8 cellular contexts compared by ENCODE assay signal in the genomic region with DNA sequence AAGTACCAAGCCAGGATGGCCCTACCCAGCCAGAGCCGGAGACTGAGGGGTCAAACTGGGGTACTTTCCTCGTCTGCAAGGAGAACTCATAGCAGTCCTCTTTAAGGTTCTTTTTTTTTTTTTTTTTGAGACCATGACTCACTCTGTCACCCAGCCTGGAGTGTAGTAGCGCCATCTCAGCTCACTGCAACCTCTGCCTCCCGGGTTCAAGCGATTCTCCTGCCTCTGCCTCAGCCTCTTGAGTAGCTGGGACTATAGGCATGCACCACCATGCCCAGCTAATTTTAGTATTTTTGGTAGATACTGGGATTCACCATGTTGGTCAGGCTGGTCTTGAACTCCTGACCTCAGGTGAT. TPM values are rescaled to one million over a fixed set of nuclear protein-coding genes. Genes with fewer than 3 reads are reported as not detected.
DNase-seq lines count a peak whose midpoint lies in the region; ATAC-seq, FAIRE-seq and TF ChIP-seq lines count a peak whose summit lies in the region.
"Not testable (repeated sequence)": the region's sequence is repeated elsewhere in the genome, so short reads cannot be mapped to it uniquely, and the experiment has no call there.

No MANE protein-coding gene starts in this region.

- H3K18ac ChIP-seq in IMR-90 (ENCODE audit: low read depth, low read length), result not testable (repeated sequence)

- peak overlapping the region; percentile 28; the same call in 1 of the 2 replicates for H3K4ac ChIP-seq in IMR-90 (ENCODE audit: low read depth, low read length)

- H3K27ac Mint-ChIP-seq in CD4-positive, CD25-positive, alpha-beta regulatory T cell, result peak overlapping the region in 2 of 3 donors; percentile 48 to 86
- H3K27ac Mint-ChIP-seq in activated CD8-positive, alpha-beta memory T cell treated with anti-CD3 and anti-CD28 coated beads, Interleukin-2, amount 10 ng/mL, durations not matched to agents 7 days and 5 days, result peak overlapping the region; percentile 86
- peak overlapping the region; percentile 81 for H3K27ac Mint-ChIP-seq in central memory CD8-positive, alpha-beta T cell (ENCODE audit: low read depth)

- H3K4me2 ChIP-seq in IMR-90 (ENCODE audit: low read depth, low read length); keratinocyte (ENCODE audit: control insufficient read depth, extremely low read depth, insufficient read depth, low read depth, low read length): not testable (repeated sequence)

- not testable (repeated sequence) for H4K20me1 ChIP-seq in IMR-90 (ENCODE audit: insufficient read depth, low read length); keratinocyte (ENCODE audit: control insufficient read depth, extremely low read depth, insufficient read depth, low read length)

- not testable (repeated sequence) for DNase-seq in CD4-positive, CD25-positive, alpha-beta regulatory T cell; IMR-90; SJCRH30; activated CD8-positive, alpha-beta memory T cell treated with anti-CD3 and anti-CD28 coated beads, Interleukin-2, amount 10 ng/mL, durations not matched to agents 7 days and 5 days; central memory CD8-positive, alpha-beta T cell (ENCODE audit: low spot score in 2 of 2); keratinocyte (ENCODE audit: low read depth, low spot score); transverse colon

- CTCF ChIA-PET in IMR-90 (lab: Yijun Ruan, JAX), result not testable (repeated sequence)
- CTCF ChIA-PET in activated CD8-positive, alpha-beta memory T cell treated with anti-CD3 and anti-CD28 coated beads, Interleukin-2, amount 10 ng/mL, durations not matched to agents 7 days and 5 days (lab: Charles Lee), result interaction anchor here (2.4 to 3.5 kb wide), 2 partner anchors 69 to 207 kb away, joined by 20 to 24 read pairs; a partner anchor contains a TSS

- H3K9me1 ChIP-seq in IMR-90 (ENCODE audit: insufficient read depth, low read length); keratinocyte (ENCODE audit: control insufficient read depth, extremely low read depth, insufficient read depth, low read length): not testable (repeated sequence)

- not testable (repeated sequence) for H3K36me3 ChIP-seq in CD4-positive, CD25-positive, alpha-beta regulatory T cell (ENCODE audit: control insufficient read depth, insufficient read depth, low read length); IMR-90 (ENCODE audit: control insufficient read depth, insufficient read depth, low read length); SJCRH30; keratinocyte (ENCODE audit: control insufficient read depth in 2 of 2, extremely low read depth in 1 of 2, insufficient read depth in 2 of 2, low read length in 2 of 2); neuron (ENCODE audit: insufficient read depth, low read length); transverse colon

- intact Hi-C loops in IMR-90 (cut with micrococcal nuclease), result loop anchor here (5.0 kb wide), 1 partner anchor 166 kb away; no protein-coding TSS in a partner anchor
- intact Hi-C loops in transverse colon (cut with DNase I; ENCODE audit: low total_unique reads), result not testable (repeated sequence)

- H3K23ac ChIP-seq in IMR-90 (ENCODE audit: low read depth, low read length), result not testable (repeated sequence)

- dilution Hi-C loops in IMR-90 (cut with HindIII; ENCODE audit: low sequenced_read_pairs, unreplicated experiment); keratinocyte (cut with MboI; ENCODE audit: extremely low pct_ligation_motif_present, low sequenced_read_pairs): not testable (repeated sequence)

- H3K27me3 ChIP-seq in CD4-positive, CD25-positive, alpha-beta regulatory T cell (ENCODE audit: control insufficient read depth, insufficient read depth, low read length); IMR-90 (ENCODE audit: control insufficient read depth, insufficient read depth, low read length); SJCRH30; keratinocyte (ENCODE audit: control insufficient read depth, extremely low read depth, insufficient read depth, low read length); neuron (ENCODE audit: insufficient read depth, low read length); transverse colon: not testable (repeated sequence)

- H2AK5ac ChIP-seq in IMR-90 (ENCODE audit: low read depth, low read length), result peak overlapping the region; percentile 99; the same call in 1 of the 2 replicates

- peaks cover 13 to 42% (median 24%) of the 10 kb centered on the region in 4 donors for H3K4me1 Mint-ChIP-seq in CD4-positive, CD25-positive, alpha-beta regulatory T cell
- peaks cover 33% of the 10 kb centered on the region for H3K4me1 Mint-ChIP-seq in activated CD8-positive, alpha-beta memory T cell treated with anti-CD3 and anti-CD28 coated beads, Interleukin-2, amount 10 ng/mL, durations not matched to agents 7 days and 5 days
- peaks cover 24% of the 10 kb centered on the region for H3K4me1 Mint-ChIP-seq in central memory CD8-positive, alpha-beta T cell

- FAIRE-seq in keratinocyte (lab: Jason Lieb, UNC), result not testable (repeated sequence)

- not testable (repeated sequence) for H3K56ac ChIP-seq in IMR-90 (ENCODE audit: extremely low read depth, insufficient read depth, low read length)

- not testable (repeated sequence) for H3K9ac ChIP-seq in IMR-90 (ENCODE audit: low read depth, low read length); keratinocyte (ENCODE audit: control insufficient read depth, extremely low read depth, insufficient read depth, low read length)

- POLR2A ChIA-PET in IMR-90 (lab: Charles Lee; ENCODE audit: unreplicated experiment), result not testable (repeated sequence)

- peak overlapping the region in 3 of 4 donors; percentile 84 to 96 (median 95) for H3K4me3 Mint-ChIP-seq in CD4-positive, CD25-positive, alpha-beta regulatory T cell
- peak overlapping the region; percentile 90 for H3K4me3 Mint-ChIP-seq in activated CD8-positive, alpha-beta memory T cell treated with anti-CD3 and anti-CD28 coated beads, Interleukin-2, amount 10 ng/mL, durations not matched to agents 7 days and 5 days
- H3K4me3 Mint-ChIP-seq in central memory CD8-positive, alpha-beta T cell, result peak overlapping the region; percentile 91

- in situ Hi-C loops in IMR-90 (cut with MboI; ENCODE audit: low sequenced_read_pairs), result not testable (repeated sequence)
- in situ Hi-C loops in transverse colon (cut with MboI; ENCODE audit: low pct_ligation_motif_present in 1 of 4, low pct_unique_long_range_greater_than_20kb in 1 of 4, low sequenced_read_pairs in 3 of 4), result loop anchor here in 1 of 4 donors (10.0 kb wide), 1 partner anchor 69 kb away; a partner anchor contains a TSS

- ATAC-seq in CD4-positive, CD25-positive, alpha-beta regulatory T cell (ENCODE audit: low read depth in 2 of 2); IMR-90 (ENCODE audit: low read depth); activated CD8-positive, alpha-beta memory T cell treated with anti-CD3 and anti-CD28 coated beads, Interleukin-2, amount 10 ng/mL, durations not matched to agents 7 days and 5 days; central memory CD8-positive, alpha-beta T cell (replicated peaks; ENCODE audit: extremely low read depth, poor library complexity, severe bottlenecking): not testable (repeated sequence)

- not testable (repeated sequence) for H2BK20ac ChIP-seq in IMR-90 (ENCODE audit: low read depth, low read length)

- H4K8ac ChIP-seq in IMR-90 (ENCODE audit: low read depth in 2 of 2, low read length in 2 of 2), result peak overlapping the region; percentile 92 to 95

- peak overlapping the region; percentile 82 for H2AFZ ChIP-seq in IMR-90 (replicated peaks; ENCODE audit: low read length, poor library complexity)
- not testable (repeated sequence) for H2AFZ ChIP-seq in keratinocyte (ENCODE audit: control insufficient read depth, low read length)
- H2AFZ ChIP-seq in neuron (ENCODE audit: low read depth, low read length), result peak overlapping the region; percentile 81

- 0 out of 2 replicates have a peak overlapping the region, but pooled peaks have one; percentile 57 for H3K14ac ChIP-seq in IMR-90 (replicated peaks; ENCODE audit: low read depth, low read length)

- not testable (repeated sequence) for TF ChIP-seq POLR2A in IMR-90 (IDR thresholded peaks at IDR 0.05; ENCODE audit: low read depth, low read length); transverse colon (IDR thresholded peaks at IDR 0.05)

- peak overlapping the region; percentile 95 for H2AK9ac ChIP-seq in IMR-90 (replicated peaks; ENCODE audit: low read depth, low read length, poor library complexity)

- TF ChIP-seq EP300 in transverse colon (IDR thresholded peaks at IDR 0.05; ENCODE audit: low read depth), result not testable (repeated sequence)

- H3K9me3 Mint-ChIP-seq in CD4-positive, CD25-positive, alpha-beta regulatory T cell; activated CD8-positive, alpha-beta memory T cell treated with anti-CD3 and anti-CD28 coated beads, Interleukin-2, amount 10 ng/mL, durations not matched to agents 7 days and 5 days (ENCODE audit: low read depth); central memory CD8-positive, alpha-beta T cell: not testable (repeated sequence)

- not testable (repeated sequence) for H3K27me3 Mint-ChIP-seq in CD4-positive, CD25-positive, alpha-beta regulatory T cell; activated CD8-positive, alpha-beta memory T cell treated with anti-CD3 and anti-CD28 coated beads, Interleukin-2, amount 10 ng/mL, durations not matched to agents 7 days and 5 days; central memory CD8-positive, alpha-beta T cell

- not testable (repeated sequence) for H3K4me3 ChIP-seq in CD4-positive, CD25-positive, alpha-beta regulatory T cell (ENCODE audit: low read depth, low read length); IMR-90 (ENCODE audit: insufficient read depth, low read depth, low read length); keratinocyte (ENCODE audit: control insufficient read depth in 2 of 3, extremely low read depth in 1 of 3, insufficient read depth in 2 of 3, low read depth in 1 of 3, low read length in 3 of 3); neuron (ENCODE audit: low read length); transverse colon
- H3K4me3 ChIP-seq in SJCRH30, result peak overlapping the region; percentile 61

- 71% methylated on average over 1 of the region's 5 CpGs; no CpG with 5 or more reads in 1 of the 2 experiments for whole genome bisulfite sequencing in IMR-90 (ENCODE audit: extremely low coverage in 2 of 2, insufficient read length in 1 of 2), 2 experiments
- 71 to 87% methylated on average over 5 of the region's 5 CpGs for WGBS in transverse colon (ENCODE audit: low coverage in 1 of 2), 2 donors

- not testable (repeated sequence) for H2BK120ac ChIP-seq in IMR-90 (ENCODE audit: low read depth, low read length)

- peak overlapping the region; percentile 84; the same call in 1 of the 2 replicates for H4K91ac ChIP-seq in IMR-90 (ENCODE audit: insufficient read depth, low read depth, low read length)

- not testable (repeated sequence) for H2BK15ac ChIP-seq in IMR-90 (ENCODE audit: low read depth, low read length)

- peak overlapping the region; percentile 69 for H3K27ac ChIP-seq in CD4-positive, CD25-positive, alpha-beta regulatory T cell (ENCODE audit: insufficient read depth, low read length, poor library complexity, severe bottlenecking)
- not testable (repeated sequence) for H3K27ac ChIP-seq in IMR-90 (ENCODE audit: insufficient read depth, low read length); SJCRH30
- H3K27ac ChIP-seq in keratinocyte (ENCODE audit: control insufficient read depth, insufficient read depth, low read length) (peak overlapping the region; percentile 83), transverse colon (peak overlapping the region; percentile 87 to 94 (median 89))

- BruUV-seq in IMR-90 (replicated peaks; lab: Mats Ljungman, UMichigan), result not testable (repeated sequence)

- H3K79me2 ChIP-seq in keratinocyte (ENCODE audit: control insufficient read depth, insufficient read depth, low read length), result not testable (repeated sequence)

- H4K5ac ChIP-seq in IMR-90 (ENCODE audit: low read depth, low read length), result peak overlapping the region; percentile 61

- H3K79me1 ChIP-seq in IMR-90 (ENCODE audit: low read depth in 1 of 2, low read length in 2 of 2), result not testable (repeated sequence)

- not testable (repeated sequence) for TF ChIP-seq CTCF in IMR-90 (conservative IDR thresholded peaks at IDR 0.05; ENCODE audit: low read depth, low read length); keratinocyte (optimal IDR thresholded peaks at IDR 0.05 in 1 of 3, IDR thresholded peaks at IDR 0.05 in 1 of 3, conservative IDR thresholded peaks at IDR 0.05 in 1 of 3; ENCODE audit: extremely low read depth in 1 of 3, insufficient read depth in 2 of 3, low read length in 3 of 3); transverse colon (IDR thresholded peaks at IDR 0.05)

- H3K9me3 ChIP-seq in CD4-positive, CD25-positive, alpha-beta regulatory T cell (ENCODE audit: control insufficient read depth in 2 of 2, low read length in 2 of 2); IMR-90 (ENCODE audit: control insufficient read depth, insufficient read depth, low read length); SJCRH30 (replicated peaks); keratinocyte (ENCODE audit: control insufficient read depth, low read depth, low read length); neuron (ENCODE audit: low read length); transverse colon: not testable (repeated sequence)

- H2BK5ac ChIP-seq in IMR-90 (ENCODE audit: low read depth, low read length, poor library complexity, severe bottlenecking), result not testable (repeated sequence)

- H3K36me3 Mint-ChIP-seq in CD4-positive, CD25-positive, alpha-beta regulatory T cell; activated CD8-positive, alpha-beta memory T cell treated with anti-CD3 and anti-CD28 coated beads, Interleukin-2, amount 10 ng/mL, durations not matched to agents 7 days and 5 days; central memory CD8-positive, alpha-beta T cell (ENCODE audit: insufficient read depth): not testable (repeated sequence)

- not testable (repeated sequence) for TF ChIP-seq RAD21 in IMR-90 (IDR thresholded peaks at IDR 0.05; ENCODE audit: low read length)

- H3K4me1 ChIP-seq in CD4-positive, CD25-positive, alpha-beta regulatory T cell (ENCODE audit: control insufficient read depth, insufficient read depth, low read length, poor library complexity, severe bottlenecking), result peaks cover 33% of the 10 kb centered on the region
- not testable (repeated sequence) for H3K4me1 ChIP-seq in IMR-90 (ENCODE audit: control insufficient read depth, insufficient read depth, low read length); SJCRH30; neuron (ENCODE audit: insufficient read depth, low read length)
- peaks cover 38% of the 10 kb centered on the region for H3K4me1 ChIP-seq in keratinocyte (ENCODE audit: control insufficient read depth, extremely low read depth, insufficient read depth, low read length)
- peaks cover 17 to 41% (median 36%) of the 10 kb centered on the region in 4 donors for H3K4me1 ChIP-seq in transverse colon

RNA-seq across cellular contexts. Expression of a gene that starts 16.5 kb away (rescaled TPM):
- total RNA-seq in CD4-positive, CD25-positive, alpha-beta regulatory T cell, result 7.1 TPM
- 1 to 10 TPM in 2 of 4 donors, under 1 TPM in 2; 0.69 to 2.3 (median 1.4) TPM for polyA plus RNA-seq in CD4-positive, CD25-positive, alpha-beta regulatory T cell
- total RNA-seq in IMR-90 (2012; rRNA removed) (3.9 and 5.3 TPM in 2 replicates), transverse colon (100 to 1,000 TPM; 171 to 504 (median 319) TPM)
- polyA plus RNA-seq in IMR-90 (2012; rRNA removed) (15.7 and 25.8 TPM in 2 replicates), keratinocyte (3.5 to 9.6 TPM (median 4.9 TPM) in 3 replicates)
- polyA plus RNA-seq in IMR-90 (2012; cell fraction: cytosol; rRNA removed), result 10.3 and 41.0 TPM in 2 replicates
- polyA plus RNA-seq in IMR-90 (2012; cell fraction: nucleus; rRNA removed; ENCODE audit: low replicate concordance), result 48.7 and 143 TPM in 2 replicates
- 19.9 and 20.5 TPM in 2 replicates for total RNA-seq in SJCRH30 (2014; rRNA removed; shearing (Covaris generic))
- total RNA-seq in activated CD8-positive, alpha-beta memory T cell treated with anti-CD3 and anti-CD28 coated beads, Interleukin-2, amount 10 ng/mL, durations not matched to agents 7 days and 5 days, result 10 to 100 TPM; 11.2 to 12.6 TPM
- 8.2 TPM for polyA plus RNA-seq in keratinocyte (2011; ENCODE audit: low read depth)
- 1.6 and 13.9 TPM in 2 replicates for polyA plus RNA-seq in keratinocyte (2011; cell fraction: cytosol; rRNA removed)
- polyA plus RNA-seq in keratinocyte (2011; cell fraction: nucleus; rRNA removed), result 14.2 and 23.3 TPM in 2 replicates
- 7.5 and 17.3 TPM in 2 replicates for polyA plus RNA-seq in keratinocyte (2012; ENCODE audit: low replicate concordance)
- polyA minus RNA-seq in keratinocyte, result 2.9 to 3.9 TPM (median 3.1 TPM) in 3 replicates
- 19.6 TPM for polyA minus RNA-seq in keratinocyte (2011; cell fraction: cytosol; rRNA and poly(A)+ RNA removed)
- 8.9 and 9.6 TPM in 2 replicates for polyA minus RNA-seq in keratinocyte (2011; cell fraction: nucleus; rRNA and poly(A)+ RNA removed)
